Comparison of ENCODE assay signal across 14 cellular contexts in genomic region chr7:5633161-5634106, GRCh38. TPM values are rescaled to one million over a fixed set of nuclear protein-coding genes. Genes with fewer than 3 reads are reported as not detected.
A peak's percentile ranks its signal among the peaks of the same experiment; 100 is the strongest.
DNase-seq lines count a peak whose midpoint lies in the region; ATAC-seq and TF ChIP-seq lines count a peak whose summit lies in the region.
"Had no signal": no experiment of that assay in that cellular context is flagged by ENCODE, and none has a peak within 500 bp of the region (broad histone marks: within the 10 kb centered on the region; RNA-seq: fewer than 3 reads in every experiment).

No MANE protein-coding gene starts in this region.

- H3K9ac ChIP-seq in BLaER1: peak overlapping the region; percentile 59; the same call in 1 of the 2 replicates
- H3K9ac ChIP-seq: KMS-11 had no signal

- H3K9me3 Mint-ChIP-seq in WTC11 (no peaks in the 10 kb centered on the region), natural killer cell (no peaks in the 10 kb centered on the region)

- H3K27me3 ChIP-seq in BLaER1: no peaks in the 10 kb centered on the region
- H3K27me3 ChIP-seq in psoas muscle (ENCODE audit: insufficient read depth in 3 of 3, low read length in 2 of 3): no peaks in the 10 kb centered on the region

- peak overlapping the region; percentile 76 for H3K27ac ChIP-seq in BLaER1
- H3K27ac ChIP-seq in psoas muscle: peak overlapping the region; percentile 69
- H3K27ac ChIP-seq: KMS-11 had no signal

- WGBS in psoas muscle, 3 donors: 59 to 66% (median 59%) methylated on average over 22 of the region's 22 CpGs

- H3K27ac Mint-ChIP-seq in WTC11: peak overlapping the region; percentile 88
- H3K27ac Mint-ChIP-seq in natural killer cell: no peak overlapping the region

- peaks cover 7% of the 10 kb centered on the region; the same call in 1 of the 2 replicates for H4K20me1 ChIP-seq in BLaER1

- TF ChIP-seq CTCF in WTC11 (IDR thresholded peaks at IDR 0.05): no peak
- TF ChIP-seq CTCF in foreskin fibroblast (IDR thresholded peaks at IDR 0.05; ENCODE audit: low read depth, low read length): no peak
- TF ChIP-seq CTCF in psoas muscle (IDR thresholded peaks at IDR 0.05): no peak
- no peak for TF ChIP-seq CTCF in natural killer cell (IDR thresholded peaks at IDR 0.05)

- peak overlapping the region; percentile 98 for H3K4me2 ChIP-seq in BLaER1
- H3K4me2 ChIP-seq: KMS-11 had no signal

- intact Hi-C loops in psoas muscle (cut with DNase I): no loop called here
- intact Hi-C loops in natural killer cell (cut with micrococcal nuclease): loop anchor here (5.0 kb wide), 1 partner anchor 34 kb away; no protein-coding TSS in a partner anchor

- peaks cover 92% of the 10 kb centered on the region for H3K4me1 ChIP-seq in BLaER1
- peaks cover 43% of the 10 kb centered on the region for H3K4me1 ChIP-seq in psoas muscle

- CTCF ChIA-PET in WTC11 (lab: Charles Lee): interaction anchor here (0.6 to 3.0 kb wide), 15 partner anchors 22 to 348 kb away, joined by 3 to 30 read pairs (median 4); no protein-coding TSS in a partner anchor

- H3K4me3 ChIP-seq in BLaER1: peak overlapping the region; percentile 55
- peak overlapping the region; percentile 18 to 28 for H3K4me3 ChIP-seq in foreskin fibroblast (ENCODE audit: low read depth in 1 of 2, low read length in 2 of 2)
- H3K4me3 ChIP-seq in psoas muscle: peak overlapping the region; percentile 19

- ATAC-seq in WTC11 (peak; percentile 49), psoas muscle (no peak), HG03442 (IDR thresholded peaks at IDR 0.05; ENCODE audit: unreplicated experiment) (no peak), GM18520 (IDR thresholded peaks at IDR 0.05; ENCODE audit: unreplicated experiment) (no peak), natural killer cell (no peak)
- ATAC-seq: stimulated activated naive CD8-positive, alpha-beta T cell treated with anti-CD3 and anti-CD28 coated beads, Interleukin-15, Interleukin-2, amounts not matched to agents 100 U/mL and 50 U/mL, for 24 hours had no signal

- no peak for DNase-seq in WTC11 (ENCODE audit: low spot score)
- DNase-seq in foreskin fibroblast: peak in 1 of 2 donors; percentile 43
- peak in 1 of 2 donors; percentile 30 for DNase-seq in psoas muscle
- DNase-seq in NCI-H1092 (lab: John Stamatoyannopoulos, UW): no peak
- no peak for DNase-seq in natural killer cell
- DNase-seq: activated naive CD4-positive, alpha-beta T cell treated with anti-CD3 and anti-CD28 coated beads, Interleukin-2, amount 50 U/mL, for 16 hours; Caco-2; NCI-H526 treated with DMSO at 0.1 percent for 48 hours; small intestine; stimulated activated naive CD8-positive, alpha-beta T cell treated with anti-CD3 and anti-CD28 coated beads, Interleukin-15, Interleukin-2, amounts not matched to agents 100 U/mL and 50 U/mL, for 24 hours had no signal

- H3K36me3 ChIP-seq in BLaER1 (peaks cover 33% of the 10 kb centered on the region), psoas muscle (ENCODE audit: insufficient read depth in 1 of 2, low read depth in 1 of 2) (peaks cover 0 to 24% of the 10 kb centered on the region in 2 donors)

- H3K4me3 Mint-ChIP-seq in WTC11 (peak overlapping the region; percentile 55), natural killer cell (no peak overlapping the region)

- H3K27me3 Mint-ChIP-seq in WTC11 (ENCODE audit: low read depth) (no peaks in the 10 kb centered on the region), natural killer cell (ENCODE audit: low read depth in 2 of 2) (no peaks in the 10 kb centered on the region)

- H3K9me3 ChIP-seq in BLaER1 (no peaks in the 10 kb centered on the region), psoas muscle (no peaks in the 10 kb centered on the region)
- H3K9me3 ChIP-seq: Caco-2 had no signal

- 0 out of 2 replicates have a peak, but pooled peaks cover 3% of the 10 kb centered on the region for H3K36me3 Mint-ChIP-seq in WTC11
- H3K36me3 Mint-ChIP-seq in natural killer cell: no peaks in the 10 kb centered on the region

- POLR2A ChIA-PET in WTC11 (lab: Charles Lee): interaction anchor here (0.8 to 1.3 kb wide), 3 partner anchors 32 to 74 kb away, joined by 3 to 4 read pairs (median 3); no protein-coding TSS in a partner anchor

- peaks cover 76% of the 10 kb centered on the region for H3K4me1 Mint-ChIP-seq in WTC11
- H3K4me1 Mint-ChIP-seq in natural killer cell: peaks cover 31 to 39% of the 10 kb centered on the region in 2 donors

TF ChIP-seq in WTC11, 78 proteins besides CTCF, POLR2A, EP300 and RAD21 (continues in another document):
- TF ChIP-seq CREM (CRISPR knock-in tag; IDR thresholded peaks at IDR 0.05) (0 out of 2 replicates have a peak, but pooled peaks have one; percentile 43), ZNF671 (CRISPR knock-in tag; IDR thresholded peaks at IDR 0.05) (no peak), FOXP4 (CRISPR knock-in tag; IDR thresholded peaks at IDR 0.05) (peak; percentile 98; the same call in 1 of the 2 replicates), USF1 (CRISPR knock-in tag; IDR thresholded peaks at IDR 0.05) (no peak), FOXK1 (CRISPR knock-in tag; IDR thresholded peaks at IDR 0.05) (peak; percentile 72), SP1 (CRISPR knock-in tag; conservative IDR thresholded peaks at IDR 0.05) (0 out of 2 replicates have a peak, but pooled peaks have one; percentile 32), PREB (CRISPR knock-in tag; IDR thresholded peaks at IDR 0.05; ENCODE audit: borderline replicate concordance) (no peak), ZNF232 (CRISPR knock-in tag; IDR thresholded peaks at IDR 0.05) (no peak), CREB1 (CRISPR knock-in tag; IDR thresholded peaks at IDR 0.05) (no peak), E2F1 (CRISPR knock-in tag; IDR thresholded peaks at IDR 0.05) (no peak), ETV6 (CRISPR knock-in tag; IDR thresholded peaks at IDR 0.05) (peak; percentile 79)

RNA-seq across cellular contexts. Expression of gene FSCN1, which starts 40.8 kb away (rescaled TPM):
- total RNA-seq in WTC11 (2021): 459 to 481 TPM (median 480 TPM) in 3 replicates
- 10 to 100 TPM in 1 of 4 donors, 1 to 10 TPM in 3; 4.8 to 15.8 (median 8.1) TPM for total RNA-seq in psoas muscle
- 1 to 10 TPM; 2.2 to 8.3 (median 2.8) TPM for polyA plus RNA-seq in psoas muscle
- 1 to 10 TPM; 3.7 to 6.4 (median 4.8) TPM for total RNA-seq in natural killer cell

Comparison
In these comparisons a context has a peak if more than half of its experiments do, and no peak if none do; other contexts are left out.
1. RNA of gene FSCN1, which starts 40.8 kb away (total RNA-seq): 459 to 481 TPM in WTC11; 4.8 to 15.8 TPM in psoas muscle and 3.7 to 6.4 TPM in natural killer cell; every median in the first group is over 10 times any median in the second.
2. Peak in every context shown above with its lines, with median percentiles within 50 percentile points of each other: H3K4me3 ChIP-seq.